ENCODE assay signal across 24 cellular contexts in genomic region chr2:29223257-29223656, GRCh38.
"Had no signal": no experiment of that assay in that cellular context is flagged by ENCODE, and none has a peak within 500 bp of the region (broad histone marks: within the 10 kb centered on the region; RNA-seq: fewer than 3 reads in every experiment).

No MANE protein-coding gene starts in this region.

- H3K9me3 ChIP-seq: ascending aorta, body of pancreas, Peyer's patch had no signal

- H3K4me1 ChIP-seq: ascending aorta, body of pancreas, Peyer's patch had no signal

- H3K27ac ChIP-seq: ascending aorta, body of pancreas, Peyer's patch had no signal

- ATAC-seq: activated CD4-positive, alpha-beta T cell treated with anti-CD3 and anti-CD28 coated beads for 36 hours; activated CD8-positive, alpha-beta T cell treated with anti-CD3 and anti-CD28 coated beads for 36 hours; activated naive CD4-positive, alpha-beta T cell treated with anti-CD3 and anti-CD28 coated beads, Interleukin-2, amount 50 U/mL, for 72 hours; activated naive CD8-positive, alpha-beta T cell treated with anti-CD3 and anti-CD28 coated beads, Interleukin-2, amount 50 U/mL, for 24 hours; activated T-cell treated with anti-CD3 and anti-CD28 coated beads, Interleukin-2, amount 50 U/mL, for 72 hours; body of pancreas; T-helper 17 cell had no signal

- H3K4me3 ChIP-seq: ascending aorta, body of pancreas, Peyer's patch had no signal

- H3K36me3 ChIP-seq: ascending aorta, Peyer's patch had no signal

- FAIRE-seq: TTC549 had no signal

- DNase-seq: activated CD4-positive, alpha-beta T cell treated with anti-CD3 and anti-CD28 coated beads for 36 hours; activated CD4-positive, alpha-beta T cell treated with anti-CD3 and anti-CD28 coated beads, Interleukin-2, amount 50 U/mL, for 1 hour; activated CD8-positive, alpha-beta memory T cell treated with anti-CD3 and anti-CD28 coated beads, Interleukin-2, amount 50 U/mL, for 4 hours; activated CD8-positive, alpha-beta T cell treated with anti-CD3 and anti-CD28 coated beads for 36 hours; activated naive CD4-positive, alpha-beta T cell treated with Interleukin-2 at 50 U/mL for 16 hours; activated naive CD8-positive, alpha-beta T cell treated with anti-CD3 and anti-CD28 coated beads, Interleukin-2, amount 50 U/mL, for 24 hours; activated T-cell treated with anti-CD3 and anti-CD28 coated beads, Interleukin-2, amount 50 U/mL, for 72 hours; amniotic stem cell; Karpas-422; MM.1S; NCI-H1436; NCI-H1694 treated with DMSO at 0.1 percent for 48 hours; NCI-H2029 treated with DMSO at 0.1 percent for 48 hours; NCI-H510A treated with DMSO at 0.1 percent for 48 hours; NK-92 treated with Interleukin-12 subunit alpha and Interleukin-12 subunit beta, amount 100 ng/mL, for 24 hours; OCI-M1; SHP77 treated with DMSO at 0.1 percent for 48 hours; T-helper 17 cell; T-helper 9 cell had no signal

- H3K27me3 ChIP-seq: ascending aorta, body of pancreas, Peyer's patch had no signal
